In the genomic region with DNA sequence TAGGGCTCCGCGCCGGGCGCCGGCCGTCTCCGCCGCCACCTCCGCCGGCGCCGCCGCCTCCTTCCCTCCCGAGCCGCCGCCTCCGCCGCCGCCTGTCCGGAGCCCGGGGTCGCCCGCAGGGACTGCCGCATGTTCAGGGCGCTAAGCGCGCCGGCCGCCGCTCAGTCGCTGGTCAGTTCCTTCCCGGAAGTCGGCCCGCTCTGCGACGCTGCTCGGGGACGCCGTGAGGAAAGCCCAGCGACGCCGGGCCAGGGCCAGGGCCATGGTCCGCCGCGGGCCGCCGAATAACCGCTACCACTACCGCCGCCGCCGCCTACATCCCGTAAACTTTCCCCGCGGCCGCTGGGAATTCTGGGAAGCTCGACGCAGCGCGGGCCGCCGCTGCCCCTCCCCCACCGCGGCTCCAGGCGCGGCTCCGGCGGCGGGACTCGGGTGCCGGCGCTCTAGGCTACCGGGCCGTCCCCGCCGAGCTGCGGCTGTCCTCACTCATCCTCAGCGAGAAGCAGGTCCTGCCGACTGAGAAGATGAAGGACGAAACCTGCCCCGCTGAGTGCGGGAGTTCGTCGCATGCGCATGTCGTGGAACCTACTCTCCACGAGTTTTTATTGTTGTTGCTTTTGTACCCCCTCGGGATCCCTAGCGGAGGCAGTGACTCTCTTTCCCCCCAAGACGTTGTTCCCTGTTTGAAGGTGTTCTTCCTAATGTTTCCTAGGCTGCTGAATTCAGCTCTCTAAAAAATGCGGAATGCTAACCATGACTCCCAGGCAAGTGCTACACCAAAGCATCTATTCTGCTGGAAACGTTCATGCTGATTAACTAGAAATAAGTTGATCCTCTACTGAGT, we compare ENCODE assay signal across 8 cellular contexts. TPM values are rescaled to one million over a fixed set of nuclear protein-coding genes. Genes with fewer than 3 reads are reported as not detected.
A peak's percentile ranks its signal among the peaks of the same experiment; 100 is the strongest.
DNase-seq lines count a peak whose midpoint lies in the region; ATAC-seq and TF ChIP-seq lines count a peak whose summit lies in the region.

SAV1 (minus strand) TSS at position 299 of the 844 bp plus-strand sequence. CDS start 339 bp downstream, outside the sequence.

- WGBS in lower leg skin, 2 donors = 0 to 2% methylated on average over 29 to 34 of the region's 92 CpGs

- peak; percentile 32 for DNase-seq in AG09319 (ENCODE audit: extremely low read depth, low read depth)
- DNase-seq in NCI-H460 (ENCODE audit: extremely low read depth, low read depth) = peak; percentile 81
- peak; percentile 34 to 36 for DNase-seq in activated CD4-positive, alpha-beta T cell treated with anti-CD3 and anti-CD28 coated beads, Interleukin-2, amount 50 U/mL, for 24 hours (ENCODE audit: low read depth in 1 of 2, low spot score in 1 of 2)
- peak; percentile 37 to 85 for DNase-seq in dermis microvascular lymphatic vessel endothelial cell (ENCODE audit: low read depth in 2 of 2)
- DNase-seq in lower leg skin (ENCODE audit: low spot score in 2 of 2) = peak; percentile 63 to 96
- DNase-seq in stimulated activated CD4-positive, alpha-beta T cell treated with anti-CD3 and anti-CD28 coated beads, Interleukin-4, amount 100 ng/mL, for 48 hours (ENCODE audit: low read depth in 2 of 2) = peak; percentile 34 to 39

- ATAC-seq in GM18909 (IDR thresholded peaks at IDR 0.05; ENCODE audit: poor library complexity, unreplicated experiment) = peak; percentile 60
- ATAC-seq in HG03159 (IDR thresholded peaks at IDR 0.05; ENCODE audit: unreplicated experiment) = peak; percentile 56

- peak in 1 of 2 donors; percentile 92 for TF ChIP-seq POLR2A in lower leg skin (IDR thresholded peaks at IDR 0.05)

- peak within 1 kb of the TSS; percentile 84 for H3K4me3 ChIP-seq in lower leg skin (ENCODE audit: low read depth, poor library complexity, severe bottlenecking)

- no peak for TF ChIP-seq CTCF in AG09319 (IDR thresholded peaks at IDR 0.05; ENCODE audit: low read depth, low read length)
- no peak for TF ChIP-seq CTCF in lower leg skin (IDR thresholded peaks at IDR 0.05)

- intact Hi-C loops in lower leg skin (cut with DNase I; ENCODE audit: low total_unique reads) = no loop called here

RNA-seq across cellular contexts. Expression of gene SAV1, which starts in this region (rescaled TPM):
- 71.8 and 75.9 TPM in 2 replicates for total RNA-seq in NCI-H460 (2014; rRNA removed; shearing (Covaris generic))
- polyA plus RNA-seq in NCI-H460 (2014; cell fraction: nucleus; rRNA removed) = 26.0 and 42.2 TPM in 2 replicates
- 13.0 and 14.2 TPM in 2 replicates for total RNA-seq in dermis microvascular lymphatic vessel endothelial cell
- 10 to 100 TPM; 22.8 to 30.0 (median 28.3) TPM for total RNA-seq in lower leg skin

Comparison
In these comparisons a context has a peak if more than half of its experiments do, and no peak if none do; other contexts are left out.
1. Peak in every context shown above with its lines: DNase-seq, ATAC-seq and H3K4me3 ChIP-seq.